16 cellular contexts compared by ENCODE assay signal in genomic region chr17:957856-958421, GRCh38. TPM values are rescaled to one million over a fixed set of nuclear protein-coding genes. Genes with fewer than 3 reads are reported as not detected.
DNase-seq lines count a peak whose midpoint lies in the region; ATAC-seq, FAIRE-seq and TF ChIP-seq lines count a peak whose summit lies in the region.
"Had no signal": no experiment of that assay in that cellular context is flagged by ENCODE, and none has a peak within 500 bp of the region (broad histone marks: within the 10 kb centered on the region; RNA-seq: fewer than 3 reads in every experiment).

No MANE protein-coding gene starts in this region.

- H3K27me3 Mint-ChIP-seq in GM23338 (ENCODE audit: insufficient read depth, low read depth, poor library complexity) (peaks cover 16% of the 10 kb centered on the region), astrocyte (ENCODE audit: low read depth, unreplicated experiment) (no peaks in the 10 kb centered on the region)

- H4K20me1 ChIP-seq in GM23338 (replicated peaks; ENCODE audit: insufficient read depth) (peaks cover 18% of the 10 kb centered on the region), astrocyte (ENCODE audit: insufficient read depth, low read length) (peaks cover 54% of the 10 kb centered on the region), hepatocyte (ENCODE audit: insufficient read depth, poor library complexity, severe bottlenecking) (peaks cover 6% of the 10 kb centered on the region)

- H3K79me2 ChIP-seq in GM23338 (replicated peaks; ENCODE audit: insufficient read depth) (peaks cover 98% of the 10 kb centered on the region), astrocyte (ENCODE audit: insufficient read depth, low read length) (peaks cover 62% of the 10 kb centered on the region), hepatocyte (peaks cover 90% of the 10 kb centered on the region)

- peaks cover 15% of the 10 kb centered on the region for H3K4me1 ChIP-seq in GM23338 (ENCODE audit: insufficient read depth)
- peaks cover 27% of the 10 kb centered on the region for H3K4me1 ChIP-seq in astrocyte (ENCODE audit: insufficient read depth, low read length)
- H3K4me1 ChIP-seq in gastrocnemius medialis = peaks cover 20 to 26% of the 10 kb centered on the region in 2 donors
- peaks cover 7% of the 10 kb centered on the region for H3K4me1 ChIP-seq in hepatocyte (ENCODE audit: insufficient read depth)

- H3K27ac ChIP-seq in GM23338 (ENCODE audit: low read depth) (peak overlapping the region; percentile 83), astrocyte (ENCODE audit: low read depth, low read length) (no peak overlapping the region), gastrocnemius medialis (peak overlapping the region; percentile 87 to 91 (median 88)), hepatocyte (no peak overlapping the region)
- H3K27ac ChIP-seq: coronary artery had no signal

- H3K4me1 Mint-ChIP-seq in GM23338 = peaks cover 42% of the 10 kb centered on the region
- H3K4me1 Mint-ChIP-seq in astrocyte (ENCODE audit: low read depth, unreplicated experiment) = peaks cover 44% of the 10 kb centered on the region
- H3K4me1 Mint-ChIP-seq: activated CD4-positive, alpha-beta T cell treated with anti-CD3 and anti-CD28 coated beads, Interleukin-2, amount 10 ng/mL, durations not matched to agents 24 days and 14 days had no signal

- no peak overlapping the region; the same call in 2 of the 3 replicates for H3K4me3 Mint-ChIP-seq in GM23338
- H3K4me3 Mint-ChIP-seq in astrocyte (ENCODE audit: unreplicated experiment) = peak overlapping the region; percentile 18
- H3K4me3 Mint-ChIP-seq: activated CD4-positive, alpha-beta T cell treated with anti-CD3 and anti-CD28 coated beads, Interleukin-2, amount 10 ng/mL, durations not matched to agents 24 days and 14 days had no signal

- TF ChIP-seq POLR2A in gastrocnemius medialis (IDR thresholded peaks at IDR 0.05) = peak in 1 of 2 donors; percentile 30

- no peak overlapping the region; the same call in 1 of the 2 replicates for H3K4me2 ChIP-seq in GM23338
- peak overlapping the region; percentile 29 for H3K4me2 ChIP-seq in astrocyte (ENCODE audit: low read length)
- H3K4me2 ChIP-seq in hepatocyte = no peak overlapping the region

- H3K36me3 Mint-ChIP-seq in GM23338 (ENCODE audit: low read depth) (peaks cover 22% of the 10 kb centered on the region), astrocyte (ENCODE audit: low read depth, unreplicated experiment) (peaks cover 22% of the 10 kb centered on the region)

- ATAC-seq in GM23338 (no peak), gastrocnemius medialis (peak; percentile 90 to 94)

- 80% methylated on average over 20 of the region's 20 CpGs for WGBS in hepatocyte (ENCODE audit: low lambda C conversion rate, missing lambda C conversion rate)

- H3K27ac Mint-ChIP-seq in GM23338 (peak overlapping the region; percentile 65; the same call in 1 of the 2 replicates), astrocyte (ENCODE audit: unreplicated experiment) (peak overlapping the region; percentile 66)
- H3K27ac Mint-ChIP-seq: activated CD4-positive, alpha-beta T cell treated with anti-CD3 and anti-CD28 coated beads, Interleukin-2, amount 10 ng/mL, durations not matched to agents 24 days and 14 days had no signal

- no peak for FAIRE-seq in astrocyte (lab: Jason Lieb, UNC)

- no peak overlapping the region for H3K9ac ChIP-seq in astrocyte (ENCODE audit: low read length)

- no peaks in the 10 kb centered on the region; the same call in 1 of the 2 replicates for H3K36me3 ChIP-seq in GM23338 (ENCODE audit: insufficient read depth)
- no peaks in the 10 kb centered on the region for H3K36me3 ChIP-seq in astrocyte (ENCODE audit: insufficient read depth, low read length)
- no peaks in the 10 kb centered on the region for H3K36me3 ChIP-seq in gastrocnemius medialis
- H3K36me3 ChIP-seq in hepatocyte (replicated peaks; ENCODE audit: insufficient read depth, low read depth) = no peaks in the 10 kb centered on the region

- H3K9me3 ChIP-seq in astrocyte (ENCODE audit: insufficient read depth, low read depth, low read length) (no peaks in the 10 kb centered on the region), gastrocnemius medialis (no peaks in the 10 kb centered on the region), hepatocyte (ENCODE audit: low read depth) (no peaks in the 10 kb centered on the region)

- DNase-seq in GM23338 (ENCODE audit: low spot score) (no peak), astrocyte (ENCODE audit: low read depth) (no peak), kidney tubule cell (ENCODE audit: low spot score) (peak; percentile 48), gastrocnemius medialis (peak; percentile 90 to 95), GM19238 (ENCODE audit: insufficient read length, low spot score) (no peak), D341Med (ENCODE audit: low spot score) (no peak), hepatocyte (ENCODE audit: low spot score) (no peak)
- no peak for DNase-seq in activated CD4-positive, alpha-beta T cell treated with anti-CD3 and anti-CD28 coated beads, Interleukin-2, amount 50 U/mL, for 1 hour
- DNase-seq: activated CD4-positive, alpha-beta T cell treated with anti-CD3 and anti-CD28 coated beads, Interleukin-2, amount 10 ng/mL, durations not matched to agents 24 days and 14 days; activated naive CD4-positive, alpha-beta T cell treated with Interleukin-2 at 50 U/mL for 16 hours; KG1; NCI-H1048; NCI-H748 treated with DMSO at 0.1 percent for 48 hours; retina had no signal

- H2AFZ ChIP-seq in GM23338 (no peak overlapping the region), astrocyte (ENCODE audit: low read depth, low read length) (no peak overlapping the region), hepatocyte (no peak overlapping the region)

- intact Hi-C loops in gastrocnemius medialis (cut with DNase I; ENCODE audit: low total_unique reads) = loop anchor here (1.0 kb wide), 1 partner anchor 56 kb away; no protein-coding TSS in a partner anchor

- H3K9me3 Mint-ChIP-seq in GM23338 = no peaks in the 10 kb centered on the region
- no peaks in the 10 kb centered on the region for H3K9me3 Mint-ChIP-seq in astrocyte (ENCODE audit: unreplicated experiment)
- H3K9me3 Mint-ChIP-seq: activated CD4-positive, alpha-beta T cell treated with anti-CD3 and anti-CD28 coated beads, Interleukin-2, amount 10 ng/mL, durations not matched to agents 24 days and 14 days had no signal

- H3F3A ChIP-seq in GM23338 (replicated peaks; ENCODE audit: low read depth) = peaks cover under 1% of the 10 kb centered on the region; the same call in 1 of the 2 replicates

- in situ Hi-C loops in gastrocnemius medialis (cut with MboI; ENCODE audit: low sequenced_read_pairs in 4 of 4) = no loop called here

- H3K9me2 ChIP-seq in GM23338 (ENCODE audit: insufficient read depth) (no peaks in the 10 kb centered on the region), hepatocyte (replicated peaks; ENCODE audit: insufficient read depth) (no peaks in the 10 kb centered on the region)

- TF ChIP-seq CTCF in GM23338 (conservative IDR thresholded peaks at IDR 0.05; ENCODE audit: low read depth in 2 of 2) (no peak), astrocyte (IDR thresholded peaks at IDR 0.05; ENCODE audit: insufficient read depth, low read depth, low read length) (no peak), gastrocnemius medialis (IDR thresholded peaks at IDR 0.05 in 4 of 5, conservative IDR thresholded peaks at IDR 0.05 in 1 of 5) (no peak), hepatocyte (IDR thresholded peaks at IDR 0.05; ENCODE audit: poor library complexity) (no peak)

- no peak overlapping the region for H3K4me3 ChIP-seq in GM23338
- H3K4me3 ChIP-seq in astrocyte (ENCODE audit: insufficient read depth, low read depth, low read length) = no peak overlapping the region
- no peak overlapping the region for H3K4me3 ChIP-seq in gastrocnemius medialis
- no peak overlapping the region for H3K4me3 ChIP-seq in hepatocyte
- H3K4me3 ChIP-seq: coronary artery, lung had no signal

- H3K27me3 ChIP-seq in GM23338 (ENCODE audit: insufficient read depth) = no peaks in the 10 kb centered on the region
- peaks cover 3% of the 10 kb centered on the region for H3K27me3 ChIP-seq in astrocyte (ENCODE audit: insufficient read depth, low read length)
- H3K27me3 ChIP-seq in gastrocnemius medialis = no peaks in the 10 kb centered on the region
- H3K27me3 ChIP-seq in hepatocyte = no peaks in the 10 kb centered on the region

TF ChIP-seq in GM23338, 12 proteins besides CTCF, POLR2A, EP300 and RAD21 (continues in another document):
- no peak for TF ChIP-seq REST (IDR thresholded peaks at IDR 0.05; ENCODE audit: unreplicated experiment)

RNA-seq across cellular contexts. Expression of gene NXN, which starts 21.6 kb away (rescaled TPM):
- total RNA-seq in GM23338 (2014; rRNA removed; shearing (Covaris generic)) = 90.4 and 105 TPM in 2 replicates
- polyA plus RNA-seq in GM23338 (2016; fragmentation: Nextera tagmentation; extraction: Ambion mirVana) (31.8 and 36.2 TPM in 2 replicates), hepatocyte (74.1 and 88.0 TPM in 2 replicates)
- total RNA-seq in astrocyte (104 and 106 TPM in 2 replicates), gastrocnemius medialis (10 to 100 TPM; 55.6 to 86.4 (median 62.7) TPM), hepatocyte (55.0 and 58.7 TPM in 2 replicates)

RNA-seq across cellular contexts. Expression of gene TIMM22, which starts 39.0 kb away (rescaled TPM):
- 23.1 and 24.4 TPM in 2 replicates for total RNA-seq in GM23338 (2014; rRNA removed; shearing (Covaris generic))
- polyA plus RNA-seq in GM23338 (2016; fragmentation: Nextera tagmentation; extraction: Ambion mirVana) (20.2 and 21.9 TPM in 2 replicates), hepatocyte (18.4 and 25.3 TPM in 2 replicates)
- total RNA-seq in astrocyte (20.0 and 20.3 TPM in 2 replicates), gastrocnemius medialis (10 to 100 TPM; 14.4 to 16.1 (median 15.3) TPM), hepatocyte (16.2 and 16.7 TPM in 2 replicates)

Comparison
In these comparisons a context has a peak if more than half of its experiments do, and no peak if none do; other contexts are left out.
1. DNase-seq: peak in kidney tubule cell (single experiment) and gastrocnemius medialis (2 of 2); none in GM23338 (single experiment), astrocyte (single experiment), activated CD4-positive, alpha-beta T cell treated with anti-CD3 and anti-CD28 coated beads, Interleukin-2, amount 50 U/mL, for 1 hour (single experiment), GM19238 (single experiment), D341Med (single experiment) and hepatocyte (single experiment).
2. H3K27ac ChIP-seq: peak in GM23338 (single experiment) and gastrocnemius medialis (4 of 4); none in astrocyte (single experiment) and hepatocyte (single experiment).